ENCODE assay signal across 13 cellular contexts in the genomic region with DNA sequence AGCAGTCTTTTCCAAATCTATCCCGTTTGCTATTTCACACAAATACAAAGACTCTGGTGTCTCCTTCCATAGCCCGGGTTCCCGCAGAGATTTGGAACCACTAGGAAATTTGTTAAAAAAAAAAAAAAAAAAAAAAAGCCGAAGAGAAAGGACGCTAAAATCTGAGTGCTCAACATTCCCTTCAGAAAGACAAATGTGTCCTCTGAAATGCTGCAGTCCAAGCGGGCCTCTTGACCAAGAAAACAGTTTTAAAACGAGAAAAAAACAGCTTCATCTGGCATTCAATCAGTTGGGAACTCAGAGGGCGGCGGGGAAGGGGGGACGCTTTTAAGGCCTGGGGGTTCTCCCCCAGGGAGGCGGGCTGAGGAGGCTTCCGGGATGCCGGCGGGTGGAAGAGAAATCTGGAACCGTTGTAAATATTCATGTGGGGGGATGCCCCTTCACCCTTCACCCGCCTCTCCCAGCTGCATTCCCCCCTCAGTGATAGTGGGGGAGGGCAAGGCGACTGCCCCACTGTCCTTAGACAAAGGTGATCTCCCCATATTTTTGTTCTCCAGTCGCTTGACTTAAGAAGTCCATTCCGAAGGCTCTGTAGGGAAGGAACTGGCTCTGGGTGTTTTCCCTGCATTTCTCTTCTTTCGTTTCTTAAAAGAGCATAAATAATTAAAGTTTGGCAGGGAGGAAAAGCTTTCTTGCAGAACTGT. TPM values are rescaled to one million over a fixed set of nuclear protein-coding genes. Genes with fewer than 3 reads are reported as not detected.
DNase-seq lines count a peak whose midpoint lies in the region; ATAC-seq and TF ChIP-seq lines count a peak whose summit lies in the region.
"Had no signal": no experiment of that assay in that cellular context is flagged by ENCODE, and none has a peak within 500 bp of the region (broad histone marks: within the 10 kb centered on the region; RNA-seq: fewer than 3 reads in every experiment).

No MANE protein-coding gene starts in this region.

- peaks cover 7% of the 10 kb centered on the region for H3K36me3 Mint-ChIP-seq in natural killer cell treated with Interleukin-12 subunit alpha and Interleukin-12 subunit beta and Interleukin-15 and Interleukin-18, amount 100 ng/mL, for 72 hours
- H3K36me3 Mint-ChIP-seq in natural killer cell (no peaks in the 10 kb centered on the region), nephron progenitor cell (ENCODE audit: low read depth) (no peaks in the 10 kb centered on the region)

- H3K9me3 Mint-ChIP-seq in natural killer cell treated with Interleukin-12 subunit alpha and Interleukin-12 subunit beta and Interleukin-15 and Interleukin-18, amount 100 ng/mL, for 72 hours = no peaks in the 10 kb centered on the region
- no peaks in the 10 kb centered on the region for H3K9me3 Mint-ChIP-seq in natural killer cell
- no peaks in the 10 kb centered on the region for H3K9me3 Mint-ChIP-seq in nephron progenitor cell
- H3K9me3 Mint-ChIP-seq: effector memory CD8-positive, alpha-beta T cell had no signal

- no peak for TF ChIP-seq EP300 in gastroesophageal sphincter (IDR thresholded peaks at IDR 0.05)

- H3K36me3 ChIP-seq in spleen (no peaks in the 10 kb centered on the region), gastroesophageal sphincter (no peaks in the 10 kb centered on the region)

- DNase-seq in natural killer cell treated with Interleukin-12 subunit alpha and Interleukin-12 subunit beta and Interleukin-15 and Interleukin-18, amount 100 ng/mL, for 72 hours (ENCODE audit: low spot score) = peak; percentile 37
- DNase-seq in natural killer cell (no peak), coronary artery (ENCODE audit: low spot score) (no peak), nephron progenitor cell (no peak), spleen (no peak), left lobe of liver (ENCODE audit: low spot score) (no peak)
- DNase-seq in stimulated activated CD4-positive, alpha-beta T cell treated with anti-CD3 and anti-CD28 coated beads, Interleukin-4, amount 100 ng/mL, for 24 hours = no peak
- DNase-seq: activated CD4-positive, alpha-beta T cell treated with anti-CD3 and anti-CD28 coated beads, Interleukin-2, amount 50 U/mL, for 48 hours; effector memory CD8-positive, alpha-beta T cell; naive B cell; Right ventricle myocardium superior had no signal

- peaks cover 0 to 10% (median 0%) of the 10 kb centered on the region in 8 donors for H3K9me3 ChIP-seq in spleen
- H3K9me3 ChIP-seq in gastroesophageal sphincter = no peaks in the 10 kb centered on the region

- H3K4me1 ChIP-seq in spleen (peaks cover 15 to 68% (median 41%) of the 10 kb centered on the region in 6 donors), gastroesophageal sphincter (peaks cover 0 to 64% (median 31%) of the 10 kb centered on the region in 3 donors)

- no peak for ATAC-seq in natural killer cell treated with Interleukin-12 subunit alpha and Interleukin-12 subunit beta and Interleukin-15 and Interleukin-18, amount 100 ng/mL, for 72 hours
- ATAC-seq in natural killer cell = no peak
- no peak for ATAC-seq in gastroesophageal sphincter
- ATAC-seq in left lobe of liver = no peak
- ATAC-seq: effector memory CD8-positive, alpha-beta T cell had no signal

- H3K4me3 ChIP-seq in coronary artery (peak overlapping the region; percentile 53), spleen (peak overlapping the region in 1 of 8 donors; percentile 30), gastroesophageal sphincter (no peak overlapping the region)

- peaks cover 54 to 63% of the 10 kb centered on the region in 2 donors for H3K27me3 Mint-ChIP-seq in natural killer cell treated with Interleukin-12 subunit alpha and Interleukin-12 subunit beta and Interleukin-15 and Interleukin-18, amount 100 ng/mL, for 72 hours
- peaks cover 68 to 73% of the 10 kb centered on the region in 2 donors for H3K27me3 Mint-ChIP-seq in natural killer cell (ENCODE audit: low read depth in 2 of 2)
- peaks cover 90% of the 10 kb centered on the region for H3K27me3 Mint-ChIP-seq in nephron progenitor cell (ENCODE audit: low read depth, poor library complexity)

- no peak overlapping the region for H3K27ac ChIP-seq in coronary artery
- no peak overlapping the region for H3K27ac ChIP-seq in spleen
- no peak overlapping the region for H3K27ac ChIP-seq in gastroesophageal sphincter

- 5 to 9% (median 6%) methylated on average over 20 of the region's 20 CpGs for WGBS in spleen, 5 donors
- WGBS in gastroesophageal sphincter (ENCODE audit: low coverage in 1 of 2), 2 donors = 5 to 6% methylated on average over 11 to 16 of the region's 20 CpGs

- no peak overlapping the region for H3K27ac Mint-ChIP-seq in natural killer cell treated with Interleukin-12 subunit alpha and Interleukin-12 subunit beta and Interleukin-15 and Interleukin-18, amount 100 ng/mL, for 72 hours
- H3K27ac Mint-ChIP-seq in natural killer cell = no peak overlapping the region
- no peak overlapping the region for H3K27ac Mint-ChIP-seq in nephron progenitor cell

- H3K4me1 Mint-ChIP-seq in natural killer cell treated with Interleukin-12 subunit alpha and Interleukin-12 subunit beta and Interleukin-15 and Interleukin-18, amount 100 ng/mL, for 72 hours (ENCODE audit: low read depth in 2 of 2) = peaks cover 8 to 13% of the 10 kb centered on the region in 2 donors
- peaks cover 0 to 25% of the 10 kb centered on the region in 2 donors for H3K4me1 Mint-ChIP-seq in natural killer cell
- H3K4me1 Mint-ChIP-seq in nephron progenitor cell = peaks cover 53% of the 10 kb centered on the region

- peaks cover 20 to 100% (median 99%) of the 10 kb centered on the region in 7 donors for H3K27me3 ChIP-seq in spleen (replicated peaks in 1 of 7)
- H3K27me3 ChIP-seq in gastroesophageal sphincter = peaks cover 99% of the 10 kb centered on the region

- TF ChIP-seq CTCF in natural killer cell (IDR thresholded peaks at IDR 0.05) (no peak), coronary artery (IDR thresholded peaks at IDR 0.05) (no peak), nephron progenitor cell (IDR thresholded peaks at IDR 0.05) (no peak), spleen (IDR thresholded peaks at IDR 0.05 in 8 of 11, conservative IDR thresholded peaks at IDR 0.05 in 3 of 11) (no peak), gastroesophageal sphincter (IDR thresholded peaks at IDR 0.05) (no peak)

- H3K4me3 Mint-ChIP-seq in natural killer cell treated with Interleukin-12 subunit alpha and Interleukin-12 subunit beta and Interleukin-15 and Interleukin-18, amount 100 ng/mL, for 72 hours = no peak overlapping the region
- H3K4me3 Mint-ChIP-seq in natural killer cell = no peak overlapping the region
- H3K4me3 Mint-ChIP-seq in nephron progenitor cell = peak overlapping the region; percentile 84
- H3K4me3 Mint-ChIP-seq: effector memory CD8-positive, alpha-beta T cell had no signal

- TF ChIP-seq POLR2A in spleen (IDR thresholded peaks at IDR 0.05) (no peak), gastroesophageal sphincter (IDR thresholded peaks at IDR 0.05) (no peak)

- intact Hi-C loops in natural killer cell (cut with micrococcal nuclease) (no loop called here), spleen (cut with DNase I; ENCODE audit: low total_unique reads) (loop anchor here (5.0 kb wide), 1 partner anchor 416 kb away; no protein-coding TSS in a partner anchor)

RNA-seq across cellular contexts. Expression of a gene that starts 3.3 kb away (rescaled TPM):
- not detected for total RNA-seq in natural killer cell treated with Interleukin-12 subunit alpha and Interleukin-12 subunit beta and Interleukin-15 and Interleukin-18, amount 100 ng/mL, for 72 hours
- total RNA-seq in natural killer cell = not detected
- not detected for total RNA-seq in spleen
- polyA plus RNA-seq in spleen = not detected
- total RNA-seq in gastroesophageal sphincter = not detected
- not detected for total RNA-seq in left lobe of liver
- total RNA-seq: Right ventricle myocardium superior had no signal

RNA-seq across cellular contexts. Expression of a gene that starts 4.2 kb away (rescaled TPM):
- total RNA-seq in natural killer cell treated with Interleukin-12 subunit alpha and Interleukin-12 subunit beta and Interleukin-15 and Interleukin-18, amount 100 ng/mL, for 72 hours = not detected
- not detected for total RNA-seq in natural killer cell
- not detected for total RNA-seq in spleen
- polyA plus RNA-seq in spleen = not detected
- not detected for total RNA-seq in gastroesophageal sphincter
- not detected for total RNA-seq in left lobe of liver
- total RNA-seq: glomerular endothelial cell, Right ventricle myocardium superior had no signal

RNA-seq across cellular contexts. Expression of a gene that starts 11.3 kb away (rescaled TPM):
- not detected for total RNA-seq in natural killer cell treated with Interleukin-12 subunit alpha and Interleukin-12 subunit beta and Interleukin-15 and Interleukin-18, amount 100 ng/mL, for 72 hours
- total RNA-seq in natural killer cell = not detected
- total RNA-seq in spleen = not detected
- polyA plus RNA-seq in spleen = not detected
- not detected for total RNA-seq in gastroesophageal sphincter
- total RNA-seq in left lobe of liver = not detected
- total RNA-seq: glomerular endothelial cell, Right ventricle myocardium superior had no signal

RNA-seq across cellular contexts. Expression of a gene that starts 12.8 kb away (rescaled TPM):
- not detected for total RNA-seq in natural killer cell treated with Interleukin-12 subunit alpha and Interleukin-12 subunit beta and Interleukin-15 and Interleukin-18, amount 100 ng/mL, for 72 hours
- total RNA-seq in natural killer cell (not detected), spleen (not detected), gastroesophageal sphincter (under 1 TPM in 3 of 4 donors, not detected in 1; 0.31 to 0.67 (median 0.52) TPM), left lobe of liver (not detected)
- under 1 TPM in 1 of 3 donors, not detected in 2; 0.06 TPM for polyA plus RNA-seq in spleen
- total RNA-seq: Right ventricle myocardium superior had no signal

RNA-seq across cellular contexts. Expression of a gene that starts 18.7 kb away (rescaled TPM):
- not detected for total RNA-seq in natural killer cell treated with Interleukin-12 subunit alpha and Interleukin-12 subunit beta and Interleukin-15 and Interleukin-18, amount 100 ng/mL, for 72 hours
- total RNA-seq in natural killer cell = not detected
- 1 to 10 TPM; 1.1 to 4.0 (median 2.9) TPM for total RNA-seq in spleen
- 1 to 10 TPM; 1.2 to 3.6 (median 1.5) TPM for polyA plus RNA-seq in spleen
- total RNA-seq in gastroesophageal sphincter = 1 to 10 TPM in 2 of 4 donors, under 1 TPM in 2; 0.47 to 2.9 (median 1.2) TPM
- total RNA-seq in left lobe of liver = not detected
- total RNA-seq: Right ventricle myocardium superior had no signal
